In genomic region chr5:159820692-159821091, GRCh38 we compare ENCODE assay signal across 14 cellular contexts.
"Had no signal": no experiment of that assay in that cellular context is flagged by ENCODE, and none has a peak within 500 bp of the region (broad histone marks: within the 10 kb centered on the region; RNA-seq: fewer than 3 reads in every experiment).

No MANE protein-coding gene starts in this region.

- H3K9me3 ChIP-seq: psoas muscle, suprapubic skin, thyroid gland had no signal

- H3K27me3 ChIP-seq: dorsolateral prefrontal cortex, thyroid gland had no signal

- H3K27ac ChIP-seq: dorsolateral prefrontal cortex, psoas muscle had no signal

- H3K4me3 ChIP-seq: dorsolateral prefrontal cortex, psoas muscle, suprapubic skin, thyroid gland had no signal

- FAIRE-seq: frontal cortex, keratinocyte had no signal

- ATAC-seq: naive thymus-derived CD4-positive, alpha-beta T cell had no signal

- H3K36me3 ChIP-seq: suprapubic skin, thyroid gland had no signal

- DNase-seq: cortex of kidney; dorsolateral prefrontal cortex; effector CD8-positive, alpha-beta T cell; glutamatergic neuron; naive thymus-derived CD4-positive, alpha-beta T cell; nephron progenitor cell; retina; stimulated activated CD4-positive, alpha-beta T cell treated with anti-CD3 and anti-CD28 coated beads, Interleukin-2, amount 100 ng/mL, for 24 hours; stimulated activated naive CD4-positive, alpha-beta T cell treated with Interleukin-2 at 50 U/mL for 16 hours had no signal
